ENCODE assay signal across 9 cellular contexts in genomic region chr17:40025991-40026815, GRCh38. TPM values are rescaled to one million over a fixed set of nuclear protein-coding genes. Genes with fewer than 3 reads are reported as not detected.
A peak's percentile ranks its signal among the peaks of the same experiment; 100 is the strongest.
DNase-seq lines count a peak whose midpoint lies in the region; ATAC-seq and TF ChIP-seq lines count a peak whose summit lies in the region.
"Had no signal": no experiment of that assay in that cellular context is flagged by ENCODE, and none has a peak within 500 bp of the region (broad histone marks: within the 10 kb centered on the region; RNA-seq: fewer than 3 reads in every experiment).

No MANE protein-coding gene starts in this region.

- H3K27me3 ChIP-seq in neuronal stem cell (ENCODE audit: control insufficient read depth in 3 of 3, insufficient read depth in 3 of 3, low read depth in 1 of 3, low read length in 3 of 3): no peaks in the 10 kb centered on the region
- H3K27me3 ChIP-seq: transverse colon had no signal

- H2BK12ac ChIP-seq in neuronal stem cell (ENCODE audit: low read length): no peak overlapping the region

- H3K4me2 ChIP-seq in neuronal stem cell (ENCODE audit: insufficient read depth, low read length, poor library complexity, severe bottlenecking): no peak overlapping the region

- H2BK15ac ChIP-seq in neuronal stem cell (ENCODE audit: low read length): no peak overlapping the region

- peak overlapping the region in 1 of 2 donors; percentile 11 for H3K4me3 ChIP-seq in neuronal stem cell (ENCODE audit: low read length in 2 of 2)
- H3K4me3 ChIP-seq: transverse colon had no signal

- ATAC-seq in HG02759 (IDR thresholded peaks at IDR 0.05; ENCODE audit: unreplicated experiment): no peak

- H3K18ac ChIP-seq in neuronal stem cell (ENCODE audit: low read length): peak overlapping the region; percentile 77

- H2BK120ac ChIP-seq in neuronal stem cell (ENCODE audit: low read depth, low read length): no peak overlapping the region

- in situ Hi-C loops in GM13976 (cut with MboI; ENCODE audit: low sequenced_read_pairs, unreplicated experiment): no loop called here

- no peak for TF ChIP-seq CTCF in GM13976 (IDR thresholded peaks at IDR 0.05; ENCODE audit: borderline replicate concordance, control extremely low read depth, extremely low read depth, insufficient read depth, missing control alignments)

- H3K4me1 ChIP-seq in neuronal stem cell (ENCODE audit: control insufficient read depth in 2 of 2, insufficient read depth in 1 of 2, low read depth in 1 of 2, low read length in 2 of 2): peaks cover 0 to 1% of the 10 kb centered on the region in 2 donors

- no peak overlapping the region for H3K27ac ChIP-seq in neuronal stem cell (replicated peaks; ENCODE audit: low read length)

- H4K8ac ChIP-seq in neuronal stem cell (ENCODE audit: low read depth, low read length): no peak overlapping the region

- H3K4ac ChIP-seq in neuronal stem cell (ENCODE audit: low read length): no peak overlapping the region

- H3K9me3 ChIP-seq in neuronal stem cell (replicated peaks in 1 of 2; ENCODE audit: control insufficient read depth in 2 of 2, insufficient read depth in 1 of 2, low read depth in 1 of 2, low read length in 2 of 2): no peaks in the 10 kb centered on the region
- H3K9me3 ChIP-seq: transverse colon had no signal

- H3K79me1 ChIP-seq in neuronal stem cell (ENCODE audit: low read depth, low read length): no peaks in the 10 kb centered on the region

- H3K14ac ChIP-seq in neuronal stem cell (ENCODE audit: low read length): no peak overlapping the region

- WGBS in neuronal stem cell (ENCODE audit: extremely low coverage in 2 of 2, insufficient read length in 2 of 2, insufficient replicate concordance in 1 of 2), 2 donors: no CpG with 5 or more reads among the region's 22 CpGs

- H2AK5ac ChIP-seq in neuronal stem cell (ENCODE audit: low read depth, low read length): peak overlapping the region; percentile 91

- H2BK5ac ChIP-seq in neuronal stem cell (ENCODE audit: low read length): peak overlapping the region; percentile 44

- DNase-seq in GM13976 (ENCODE audit: low spot score) (peak; percentile 22), SW480 (ENCODE audit: low spot score) (peak; percentile 89), astrocyte of the hippocampus (ENCODE audit: low read depth, low spot score) (peak; percentile 77), neuronal stem cell (ENCODE audit: low spot score) (no peak), NCI-H345 treated with DMSO at 0.1 percent for 48 hours (lab: John Stamatoyannopoulos, UW; ENCODE audit: unreplicated experiment) (no peak), NCI-H1105 treated with DMSO at 0.1 percent for 48 hours (lab: John Stamatoyannopoulos, UW) (no peak), putamen (ENCODE audit: low spot score) (no peak)

- no peak overlapping the region for H2AFZ ChIP-seq in neuronal stem cell (ENCODE audit: low read length)

- no peak overlapping the region for H3K9ac ChIP-seq in neuronal stem cell (ENCODE audit: low read depth, low read length, poor library complexity)

- H4K91ac ChIP-seq in neuronal stem cell (ENCODE audit: low read depth, low read length, poor library complexity): no peak overlapping the region

- peaks cover 50 to 93% of the 10 kb centered on the region in 2 donors for H3K36me3 ChIP-seq in neuronal stem cell (replicated peaks in 1 of 2; ENCODE audit: control insufficient read depth in 2 of 2, insufficient read depth in 2 of 2, low read length in 2 of 2)

- no peak overlapping the region for H3K23ac ChIP-seq in neuronal stem cell (ENCODE audit: low read depth, low read length, poor library complexity)

RNA-seq across cellular contexts. Expression of gene CSF3, which starts 11.0 kb away (rescaled TPM):
- polyA plus RNA-seq in neuronal stem cell (2013, experiment 1 of 2): not detected
- not detected for polyA plus RNA-seq in neuronal stem cell (2013, experiment 2 of 2)

RNA-seq across cellular contexts. Expression of gene MED24, which starts 28.0 kb away (rescaled TPM):
- polyA plus RNA-seq in neuronal stem cell (2013, experiment 1 of 2): 61.9 TPM
- polyA plus RNA-seq in neuronal stem cell (2013, experiment 2 of 2): 61.2 TPM

RNA-seq across cellular contexts. Expression of gene THRA, which starts 36.6 kb away (rescaled TPM):
- polyA plus RNA-seq in neuronal stem cell (2013, experiment 1 of 2): 13.2 TPM
- 13.2 TPM for polyA plus RNA-seq in neuronal stem cell (2013, experiment 2 of 2)

RNA-seq across cellular contexts. Expression of gene PSMD3, which starts 45.6 kb away (rescaled TPM):
- 102 TPM for polyA plus RNA-seq in neuronal stem cell (2013, experiment 1 of 2)
- polyA plus RNA-seq in neuronal stem cell (2013, experiment 2 of 2): 99.7 TPM

Comparison
In these comparisons a context has a peak if more than half of its experiments do, and no peak if none do; other contexts are left out.
1. DNase-seq: peak in GM13976 (single experiment), SW480 (single experiment) and astrocyte of the hippocampus (single experiment); none in neuronal stem cell (single experiment), NCI-H345 treated with DMSO at 0.1 percent for 48 hours (single experiment), NCI-H1105 treated with DMSO at 0.1 percent for 48 hours (single experiment) and putamen (single experiment).